1 cellular context compared by ENCODE assay signal in the genomic region with DNA sequence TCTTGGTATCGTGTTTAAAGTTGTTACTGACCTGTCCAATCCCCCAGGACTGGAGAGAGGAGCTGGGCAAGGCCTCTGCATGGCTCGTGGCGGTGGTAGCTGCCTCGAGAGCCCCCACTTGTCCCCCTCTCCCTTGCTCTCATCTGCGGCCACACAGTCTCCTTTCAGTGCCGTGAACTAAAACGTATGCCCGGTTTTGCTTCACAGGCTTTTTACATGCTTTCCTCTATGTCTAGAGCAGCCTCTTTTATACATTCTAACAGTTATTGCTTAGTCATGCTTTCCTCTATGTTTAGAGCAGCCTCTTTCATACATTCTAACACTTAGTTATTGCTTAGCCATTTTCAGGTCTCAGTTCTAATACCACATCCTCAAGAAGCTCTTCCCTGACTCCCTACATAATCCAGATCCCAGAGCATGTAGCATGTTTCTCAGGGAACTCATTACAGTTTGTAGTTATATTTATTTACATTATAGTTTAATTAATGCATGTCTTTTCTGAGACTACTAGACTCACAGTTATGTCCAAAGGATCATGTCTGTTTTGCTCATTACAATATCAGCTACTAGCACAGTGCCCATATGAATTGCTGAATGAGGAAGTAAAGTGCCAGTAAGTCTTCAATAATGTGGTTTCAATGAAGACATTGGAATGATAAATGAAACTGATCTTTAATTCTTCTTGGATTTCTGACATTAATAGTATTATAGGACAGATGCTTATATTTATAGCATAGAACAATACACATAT.
A peak's percentile ranks its signal among the peaks of the same experiment; 100 is the strongest.
TF ChIP-seq lines count a peak whose summit lies in the region.

No MANE protein-coding gene starts in this region.

TF ChIP-seq in K562, 482 proteins besides CTCF, POLR2A, EP300 and RAD21 (continued from another document):
- TF ChIP-seq, protein P1, sequence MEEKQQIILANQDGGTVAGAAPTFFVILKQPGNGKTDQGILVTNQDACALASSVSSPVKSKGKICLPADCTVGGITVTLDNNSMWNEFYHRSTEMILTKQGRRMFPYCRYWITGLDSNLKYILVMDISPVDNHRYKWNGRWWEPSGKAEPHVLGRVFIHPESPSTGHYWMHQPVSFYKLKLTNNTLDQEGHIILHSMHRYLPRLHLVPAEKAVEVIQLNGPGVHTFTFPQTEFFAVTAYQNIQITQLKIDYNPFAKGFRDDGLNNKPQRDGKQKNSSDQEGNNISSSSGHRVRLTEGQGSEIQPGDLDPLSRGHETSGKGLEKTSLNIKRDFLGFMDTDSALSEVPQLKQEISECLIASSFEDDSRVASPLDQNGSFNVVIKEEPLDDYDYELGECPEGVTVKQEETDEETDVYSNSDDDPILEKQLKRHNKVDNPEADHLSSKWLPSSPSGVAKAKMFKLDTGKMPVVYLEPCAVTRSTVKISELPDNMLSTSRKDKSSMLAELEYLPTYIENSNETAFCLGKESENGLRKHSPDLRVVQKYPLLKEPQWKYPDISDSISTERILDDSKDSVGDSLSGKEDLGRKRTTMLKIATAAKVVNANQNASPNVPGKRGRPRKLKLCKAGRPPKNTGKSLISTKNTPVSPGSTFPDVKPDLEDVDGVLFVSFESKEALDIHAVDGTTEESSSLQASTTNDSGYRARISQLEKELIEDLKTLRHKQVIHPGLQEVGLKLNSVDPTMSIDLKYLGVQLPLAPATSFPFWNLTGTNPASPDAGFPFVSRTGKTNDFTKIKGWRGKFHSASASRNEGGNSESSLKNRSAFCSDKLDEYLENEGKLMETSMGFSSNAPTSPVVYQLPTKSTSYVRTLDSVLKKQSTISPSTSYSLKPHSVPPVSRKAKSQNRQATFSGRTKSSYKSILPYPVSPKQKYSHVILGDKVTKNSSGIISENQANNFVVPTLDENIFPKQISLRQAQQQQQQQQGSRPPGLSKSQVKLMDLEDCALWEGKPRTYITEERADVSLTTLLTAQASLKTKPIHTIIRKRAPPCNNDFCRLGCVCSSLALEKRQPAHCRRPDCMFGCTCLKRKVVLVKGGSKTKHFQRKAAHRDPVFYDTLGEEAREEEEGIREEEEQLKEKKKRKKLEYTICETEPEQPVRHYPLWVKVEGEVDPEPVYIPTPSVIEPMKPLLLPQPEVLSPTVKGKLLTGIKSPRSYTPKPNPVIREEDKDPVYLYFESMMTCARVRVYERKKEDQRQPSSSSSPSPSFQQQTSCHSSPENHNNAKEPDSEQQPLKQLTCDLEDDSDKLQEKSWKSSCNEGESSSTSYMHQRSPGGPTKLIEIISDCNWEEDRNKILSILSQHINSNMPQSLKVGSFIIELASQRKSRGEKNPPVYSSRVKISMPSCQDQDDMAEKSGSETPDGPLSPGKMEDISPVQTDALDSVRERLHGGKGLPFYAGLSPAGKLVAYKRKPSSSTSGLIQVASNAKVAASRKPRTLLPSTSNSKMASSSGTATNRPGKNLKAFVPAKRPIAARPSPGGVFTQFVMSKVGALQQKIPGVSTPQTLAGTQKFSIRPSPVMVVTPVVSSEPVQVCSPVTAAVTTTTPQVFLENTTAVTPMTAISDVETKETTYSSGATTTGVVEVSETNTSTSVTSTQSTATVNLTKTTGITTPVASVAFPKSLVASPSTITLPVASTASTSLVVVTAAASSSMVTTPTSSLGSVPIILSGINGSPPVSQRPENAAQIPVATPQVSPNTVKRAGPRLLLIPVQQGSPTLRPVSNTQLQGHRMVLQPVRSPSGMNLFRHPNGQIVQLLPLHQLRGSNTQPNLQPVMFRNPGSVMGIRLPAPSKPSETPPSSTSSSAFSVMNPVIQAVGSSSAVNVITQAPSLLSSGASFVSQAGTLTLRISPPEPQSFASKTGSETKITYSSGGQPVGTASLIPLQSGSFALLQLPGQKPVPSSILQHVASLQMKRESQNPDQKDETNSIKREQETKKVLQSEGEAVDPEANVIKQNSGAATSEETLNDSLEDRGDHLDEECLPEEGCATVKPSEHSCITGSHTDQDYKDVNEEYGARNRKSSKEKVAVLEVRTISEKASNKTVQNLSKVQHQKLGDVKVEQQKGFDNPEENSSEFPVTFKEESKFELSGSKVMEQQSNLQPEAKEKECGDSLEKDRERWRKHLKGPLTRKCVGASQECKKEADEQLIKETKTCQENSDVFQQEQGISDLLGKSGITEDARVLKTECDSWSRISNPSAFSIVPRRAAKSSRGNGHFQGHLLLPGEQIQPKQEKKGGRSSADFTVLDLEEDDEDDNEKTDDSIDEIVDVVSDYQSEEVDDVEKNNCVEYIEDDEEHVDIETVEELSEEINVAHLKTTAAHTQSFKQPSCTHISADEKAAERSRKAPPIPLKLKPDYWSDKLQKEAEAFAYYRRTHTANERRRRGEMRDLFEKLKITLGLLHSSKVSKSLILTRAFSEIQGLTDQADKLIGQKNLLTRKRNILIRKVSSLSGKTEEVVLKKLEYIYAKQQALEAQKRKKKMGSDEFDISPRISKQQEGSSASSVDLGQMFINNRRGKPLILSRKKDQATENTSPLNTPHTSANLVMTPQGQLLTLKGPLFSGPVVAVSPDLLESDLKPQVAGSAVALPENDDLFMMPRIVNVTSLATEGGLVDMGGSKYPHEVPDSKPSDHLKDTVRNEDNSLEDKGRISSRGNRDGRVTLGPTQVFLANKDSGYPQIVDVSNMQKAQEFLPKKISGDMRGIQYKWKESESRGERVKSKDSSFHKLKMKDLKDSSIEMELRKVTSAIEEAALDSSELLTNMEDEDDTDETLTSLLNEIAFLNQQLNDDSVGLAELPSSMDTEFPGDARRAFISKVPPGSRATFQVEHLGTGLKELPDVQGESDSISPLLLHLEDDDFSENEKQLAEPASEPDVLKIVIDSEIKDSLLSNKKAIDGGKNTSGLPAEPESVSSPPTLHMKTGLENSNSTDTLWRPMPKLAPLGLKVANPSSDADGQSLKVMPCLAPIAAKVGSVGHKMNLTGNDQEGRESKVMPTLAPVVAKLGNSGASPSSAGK (IDR thresholded peaks at IDR 0.05): peak; percentile 50
- TF ChIP-seq DPF2 (IDR thresholded peaks at IDR 0.05) (peak; percentile 74), MCM3 (IDR thresholded peaks at IDR 0.05) (no peak), ZNF175 (CRISPR knock-in tag; IDR thresholded peaks at IDR 0.05; ENCODE audit: low read depth) (no peak), ARID1B (IDR thresholded peaks at IDR 0.05) (peak; percentile 52; the same call in 1 of the 2 replicates), NCOA2 (IDR thresholded peaks at IDR 0.05; ENCODE audit: partially characterized antibody in 2 of 2) (peak in 1 of 2 experiments; percentile 15), L3MBTL2 (IDR thresholded peaks at IDR 0.05) (0 out of 2 replicates have a peak, but pooled peaks have one; percentile 23), NR4A1 (CRISPR knock-in tag; IDR thresholded peaks at IDR 0.05) (no peak), NR4A1 (tag; IDR thresholded peaks at IDR 0.05) (0 out of 2 replicates have a peak, but pooled peaks have one; percentile 12), CBX8 (IDR thresholded peaks at IDR 0.05; ENCODE audit: borderline replicate concordance, extremely low read depth, low read depth, low read length, poor library complexity, severe bottlenecking) (no peak), NFRKB (IDR thresholded peaks at IDR 0.05; ENCODE audit: low read depth) (peak; percentile 61), RBM34 (IDR thresholded peaks at IDR 0.05; ENCODE audit: borderline replicate concordance, insufficient read depth, low read length) (no peak), SMARCC2 (IDR thresholded peaks at IDR 0.05; ENCODE audit: low read depth) (peak; percentile 61; the same call in 1 of the 2 replicates), CBFA2T3 (IDR thresholded peaks at IDR 0.05) (no peak), CSDE1 (IDR thresholded peaks at IDR 0.05) (no peak), MAFF (IDR thresholded peaks at IDR 0.05; ENCODE audit: low read length) (peak; percentile 91), SMARCE1 (IDR thresholded peaks at IDR 0.05) (0 out of 2 replicates have a peak, but pooled peaks have one; percentile 39), MED1 (CRISPR knock-in tag; IDR thresholded peaks at IDR 0.05; ENCODE audit: borderline replicate concordance) (no peak), ZNF316 (IDR thresholded peaks at IDR 0.05) (peak; percentile 99), NFE2 (IDR thresholded peaks at IDR 0.05; ENCODE audit: low read depth) (peak; percentile 92), ETV5 (CRISPR knock-in tag; IDR thresholded peaks at IDR 0.05; ENCODE audit: low read depth) (no peak), TRIM28 (IDR thresholded peaks at IDR 0.05) (0 out of 2 replicates have a peak, but pooled peaks have one; percentile 19), MAFK (IDR thresholded peaks at IDR 0.05; ENCODE audit: low read length) (peak; percentile 91), SMARCA4 (IDR thresholded peaks at IDR 0.05) (peak; percentile 73), NFE2L1 (tag; IDR thresholded peaks at IDR 0.05; ENCODE audit: borderline replicate concordance, low read depth) (peak; percentile 93), C11orf30 (IDR thresholded peaks at IDR 0.05; ENCODE audit: low read depth) (peak; percentile 97), POU5F1 (IDR thresholded peaks at IDR 0.05; ENCODE audit: borderline replicate concordance, low read depth, low read length, partially characterized antibody) (no peak), NBN (IDR thresholded peaks at IDR 0.05; ENCODE audit: low read depth) (0 out of 2 replicates have a peak, but pooled peaks have one; percentile 24), ARNT (IDR thresholded peaks at IDR 0.05) (0 out of 4 replicates have a peak, but pooled peaks of 1 of the 2 experiments have one; percentile 34), TEAD2 (tag; IDR thresholded peaks at IDR 0.05) (no peak), MAFG (tag; conservative IDR thresholded peaks at IDR 0.05) (peak; percentile 98), CXXC5 (CRISPR knock-in tag; IDR thresholded peaks at IDR 0.05) (peak; percentile 6; the same call in 1 of the 2 replicates), TRIM24 (IDR thresholded peaks at IDR 0.05) (peak; percentile 22 to 42; a peak in 1 of 4 replicates)
- TF ChIP-seq, protein P2, sequence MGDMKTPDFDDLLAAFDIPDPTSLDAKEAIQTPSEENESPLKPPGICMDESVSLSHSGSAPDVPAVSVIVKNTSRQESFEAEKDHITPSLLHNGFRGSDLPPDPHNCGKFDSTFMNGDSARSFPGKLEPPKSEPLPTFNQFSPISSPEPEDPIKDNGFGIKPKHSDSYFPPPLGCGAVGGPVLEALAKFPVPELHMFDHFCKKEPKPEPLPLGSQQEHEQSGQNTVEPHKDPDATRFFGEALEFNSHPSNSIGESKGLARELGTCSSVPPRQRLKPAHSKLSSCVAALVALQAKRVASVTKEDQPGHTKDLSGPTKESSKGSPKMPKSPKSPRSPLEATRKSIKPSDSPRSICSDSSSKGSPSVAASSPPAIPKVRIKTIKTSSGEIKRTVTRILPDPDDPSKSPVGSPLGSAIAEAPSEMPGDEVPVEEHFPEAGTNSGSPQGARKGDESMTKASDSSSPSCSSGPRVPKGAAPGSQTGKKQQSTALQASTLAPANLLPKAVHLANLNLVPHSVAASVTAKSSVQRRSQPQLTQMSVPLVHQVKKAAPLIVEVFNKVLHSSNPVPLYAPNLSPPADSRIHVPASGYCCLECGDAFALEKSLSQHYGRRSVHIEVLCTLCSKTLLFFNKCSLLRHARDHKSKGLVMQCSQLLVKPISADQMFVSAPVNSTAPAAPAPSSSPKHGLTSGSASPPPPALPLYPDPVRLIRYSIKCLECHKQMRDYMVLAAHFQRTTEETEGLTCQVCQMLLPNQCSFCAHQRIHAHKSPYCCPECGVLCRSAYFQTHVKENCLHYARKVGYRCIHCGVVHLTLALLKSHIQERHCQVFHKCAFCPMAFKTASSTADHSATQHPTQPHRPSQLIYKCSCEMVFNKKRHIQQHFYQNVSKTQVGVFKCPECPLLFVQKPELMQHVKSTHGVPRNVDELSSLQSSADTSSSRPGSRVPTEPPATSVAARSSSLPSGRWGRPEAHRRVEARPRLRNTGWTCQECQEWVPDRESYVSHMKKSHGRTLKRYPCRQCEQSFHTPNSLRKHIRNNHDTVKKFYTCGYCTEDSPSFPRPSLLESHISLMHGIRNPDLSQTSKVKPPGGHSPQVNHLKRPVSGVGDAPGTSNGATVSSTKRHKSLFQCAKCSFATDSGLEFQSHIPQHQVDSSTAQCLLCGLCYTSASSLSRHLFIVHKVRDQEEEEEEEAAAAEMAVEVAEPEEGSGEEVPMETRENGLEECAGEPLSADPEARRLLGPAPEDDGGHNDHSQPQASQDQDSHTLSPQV (IDR thresholded peaks at IDR 0.05): peak; percentile 94
- TF ChIP-seq, protein P3, sequence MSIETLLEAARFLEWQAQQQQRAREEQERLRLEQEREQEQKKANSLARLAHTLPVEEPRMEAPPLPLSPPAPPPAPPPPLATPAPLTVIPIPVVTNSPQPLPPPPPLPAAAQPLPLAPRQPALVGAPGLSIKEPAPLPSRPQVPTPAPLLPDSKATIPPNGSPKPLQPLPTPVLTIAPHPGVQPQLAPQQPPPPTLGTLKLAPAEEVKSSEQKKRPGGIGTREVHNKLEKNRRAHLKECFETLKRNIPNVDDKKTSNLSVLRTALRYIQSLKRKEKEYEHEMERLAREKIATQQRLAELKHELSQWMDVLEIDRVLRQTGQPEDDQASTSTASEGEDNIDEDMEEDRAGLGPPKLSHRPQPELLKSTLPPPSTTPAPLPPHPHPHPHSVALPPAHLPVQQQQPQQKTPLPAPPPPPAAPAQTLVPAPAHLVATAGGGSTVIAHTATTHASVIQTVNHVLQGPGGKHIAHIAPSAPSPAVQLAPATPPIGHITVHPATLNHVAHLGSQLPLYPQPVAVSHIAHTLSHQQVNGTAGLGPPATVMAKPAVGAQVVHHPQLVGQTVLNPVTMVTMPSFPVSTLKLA (conservative IDR thresholded peaks at IDR 0.05): 0 out of 4 replicates have a peak, but pooled peaks of 1 of the 2 experiments have one; percentile 12
- TF ChIP-seq, protein P4, sequence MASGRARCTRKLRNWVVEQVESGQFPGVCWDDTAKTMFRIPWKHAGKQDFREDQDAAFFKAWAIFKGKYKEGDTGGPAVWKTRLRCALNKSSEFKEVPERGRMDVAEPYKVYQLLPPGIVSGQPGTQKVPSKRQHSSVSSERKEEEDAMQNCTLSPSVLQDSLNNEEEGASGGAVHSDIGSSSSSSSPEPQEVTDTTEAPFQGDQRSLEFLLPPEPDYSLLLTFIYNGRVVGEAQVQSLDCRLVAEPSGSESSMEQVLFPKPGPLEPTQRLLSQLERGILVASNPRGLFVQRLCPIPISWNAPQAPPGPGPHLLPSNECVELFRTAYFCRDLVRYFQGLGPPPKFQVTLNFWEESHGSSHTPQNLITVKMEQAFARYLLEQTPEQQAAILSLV (tag; IDR thresholded peaks at IDR 0.05): 0 out of 2 replicates have a peak, but pooled peaks have one; percentile 14
TF ChIP-seq in K562: peak in this region for 27.
